Comparison of ENCODE assay signal across 1 cellular context in the genomic region with DNA sequence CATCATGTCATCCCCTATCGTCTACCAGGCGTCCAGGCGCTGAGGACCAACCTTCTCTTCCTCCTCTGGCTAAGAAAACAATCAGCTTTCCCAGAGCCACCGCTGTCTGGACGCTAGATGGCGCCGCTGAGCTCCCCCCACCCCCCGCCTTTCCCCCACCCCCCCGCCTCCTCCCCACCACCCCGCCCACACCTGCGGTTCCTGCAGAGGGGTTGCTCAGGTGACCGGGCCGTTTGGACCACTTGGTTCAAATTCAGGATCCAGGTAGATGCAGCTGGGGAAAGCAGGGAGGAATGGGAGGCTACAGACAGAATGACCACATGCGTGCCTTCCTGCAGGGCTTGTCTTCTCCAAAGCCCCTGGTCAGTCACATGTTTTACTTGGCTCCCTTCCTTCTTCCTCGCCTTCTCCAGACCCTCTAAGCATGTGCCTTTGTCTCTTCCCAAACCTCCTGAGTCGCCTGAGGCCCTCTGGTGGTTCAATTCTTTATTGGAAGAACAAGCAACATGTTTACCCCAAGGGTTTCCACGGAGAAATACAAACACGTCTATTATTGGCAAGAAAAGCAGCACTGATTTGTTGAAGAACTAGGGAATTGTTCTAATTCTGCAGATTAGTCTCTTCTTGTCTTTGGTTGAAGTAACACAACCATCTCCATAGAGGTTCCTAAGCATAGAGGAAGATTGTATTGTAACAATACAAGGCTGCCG.
TF ChIP-seq lines count a peak whose summit lies in the region.

No MANE protein-coding gene starts in this region.

TF ChIP-seq in K562, 482 proteins besides CTCF, POLR2A, EP300 and RAD21 (continued from another document):
- TF ChIP-seq, protein P1, sequence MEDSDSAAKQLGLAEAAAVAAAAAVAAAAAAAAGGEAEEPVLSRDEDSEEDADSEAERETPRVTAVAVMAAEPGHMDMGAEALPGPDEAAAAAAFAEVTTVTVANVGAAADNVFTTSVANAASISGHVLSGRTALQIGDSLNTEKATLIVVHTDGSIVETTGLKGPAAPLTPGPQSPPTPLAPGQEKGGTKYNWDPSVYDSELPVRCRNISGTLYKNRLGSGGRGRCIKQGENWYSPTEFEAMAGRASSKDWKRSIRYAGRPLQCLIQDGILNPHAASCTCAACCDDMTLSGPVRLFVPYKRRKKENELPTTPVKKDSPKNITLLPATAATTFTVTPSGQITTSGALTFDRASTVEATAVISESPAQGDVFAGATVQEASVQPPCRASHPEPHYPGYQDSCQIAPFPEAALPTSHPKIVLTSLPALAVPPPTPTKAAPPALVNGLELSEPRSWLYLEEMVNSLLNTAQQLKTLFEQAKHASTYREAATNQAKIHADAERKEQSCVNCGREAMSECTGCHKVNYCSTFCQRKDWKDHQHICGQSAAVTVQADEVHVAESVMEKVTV (CRISPR knock-in tag; IDR thresholded peaks at IDR 0.05) = peak; percentile 43
- TF ChIP-seq, protein P2, sequence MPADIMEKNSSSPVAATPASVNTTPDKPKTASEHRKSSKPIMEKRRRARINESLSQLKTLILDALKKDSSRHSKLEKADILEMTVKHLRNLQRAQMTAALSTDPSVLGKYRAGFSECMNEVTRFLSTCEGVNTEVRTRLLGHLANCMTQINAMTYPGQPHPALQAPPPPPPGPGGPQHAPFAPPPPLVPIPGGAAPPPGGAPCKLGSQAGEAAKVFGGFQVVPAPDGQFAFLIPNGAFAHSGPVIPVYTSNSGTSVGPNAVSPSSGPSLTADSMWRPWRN (IDR thresholded peaks at IDR 0.05; ENCODE audit: low read depth) = no peak
- no peak for TF ChIP-seq ZKSCAN1 (IDR thresholded peaks at IDR 0.05; ENCODE audit: low read depth, low read length)
- no peak for TF ChIP-seq RB1 (IDR thresholded peaks at IDR 0.05; ENCODE audit: low read depth)
- TF ChIP-seq MYBL2 (IDR thresholded peaks at IDR 0.05; ENCODE audit: low read depth) = peak; percentile 57; the same call in 1 of the 2 replicates
- TF ChIP-seq MYBL2 (CRISPR knock-in tag; IDR thresholded peaks at IDR 0.05; ENCODE audit: borderline replicate concordance) = no peak
- TF ChIP-seq HMGXB4 (CRISPR knock-in tag; IDR thresholded peaks at IDR 0.05) = 0 out of 2 replicates have a peak, but pooled peaks have one; percentile 47
- no peak for TF ChIP-seq BRD9 (IDR thresholded peaks at IDR 0.05; ENCODE audit: low read depth, partially characterized antibody)
- peak; percentile 95 for TF ChIP-seq CTCFL (IDR thresholded peaks at IDR 0.05; ENCODE audit: borderline replicate concordance, insufficient read depth, low read depth, low read length, poor library complexity, severe bottlenecking)
- TF ChIP-seq PATZ1 (CRISPR knock-in tag; IDR thresholded peaks at IDR 0.05; ENCODE audit: borderline replicate concordance) = no peak
- TF ChIP-seq TCF7 (IDR thresholded peaks at IDR 0.05; ENCODE audit: borderline replicate concordance) = no peak
- TF ChIP-seq SPI1 (IDR thresholded peaks at IDR 0.05; ENCODE audit: borderline replicate concordance, low read depth, low read length) = no peak
- peak; percentile 52; the same call in 1 of the 2 replicates for TF ChIP-seq PHF21A (IDR thresholded peaks at IDR 0.05; ENCODE audit: borderline replicate concordance, low read depth)
- no peak for TF ChIP-seq DIDO1 (tag; IDR thresholded peaks at IDR 0.05; ENCODE audit: low read depth)
- no peak for TF ChIP-seq ZNF398 (CRISPR knock-in tag; IDR thresholded peaks at IDR 0.05)
- TF ChIP-seq EP400 (IDR thresholded peaks at IDR 0.05) = peak; percentile 46; the same call in 1 of the 2 replicates
- peak; percentile 37; the same call in 1 of the 2 replicates for TF ChIP-seq MITF (IDR thresholded peaks at IDR 0.05)
- 0 out of 2 replicates have a peak, but pooled peaks have one; percentile 32 for TF ChIP-seq MEF2A (IDR thresholded peaks at IDR 0.05; ENCODE audit: control insufficient read depth, low read depth, low read length)
- TF ChIP-seq, protein P3, sequence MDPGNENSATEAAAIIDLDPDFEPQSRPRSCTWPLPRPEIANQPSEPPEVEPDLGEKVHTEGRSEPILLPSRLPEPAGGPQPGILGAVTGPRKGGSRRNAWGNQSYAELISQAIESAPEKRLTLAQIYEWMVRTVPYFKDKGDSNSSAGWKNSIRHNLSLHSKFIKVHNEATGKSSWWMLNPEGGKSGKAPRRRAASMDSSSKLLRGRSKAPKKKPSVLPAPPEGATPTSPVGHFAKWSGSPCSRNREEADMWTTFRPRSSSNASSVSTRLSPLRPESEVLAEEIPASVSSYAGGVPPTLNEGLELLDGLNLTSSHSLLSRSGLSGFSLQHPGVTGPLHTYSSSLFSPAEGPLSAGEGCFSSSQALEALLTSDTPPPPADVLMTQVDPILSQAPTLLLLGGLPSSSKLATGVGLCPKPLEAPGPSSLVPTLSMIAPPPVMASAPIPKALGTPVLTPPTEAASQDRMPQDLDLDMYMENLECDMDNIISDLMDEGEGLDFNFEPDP (CRISPR knock-in tag; IDR thresholded peaks at IDR 0.05) = 0 out of 2 replicates have a peak, but pooled peaks have one; percentile 57
- no peak for TF ChIP-seq RHOXF2B (CRISPR knock-in tag; conservative IDR thresholded peaks at IDR 0.05)
TF ChIP-seq in K562: peak in this region for 62.
